ENCODE assay signal across 1 cellular context in the genomic region with DNA sequence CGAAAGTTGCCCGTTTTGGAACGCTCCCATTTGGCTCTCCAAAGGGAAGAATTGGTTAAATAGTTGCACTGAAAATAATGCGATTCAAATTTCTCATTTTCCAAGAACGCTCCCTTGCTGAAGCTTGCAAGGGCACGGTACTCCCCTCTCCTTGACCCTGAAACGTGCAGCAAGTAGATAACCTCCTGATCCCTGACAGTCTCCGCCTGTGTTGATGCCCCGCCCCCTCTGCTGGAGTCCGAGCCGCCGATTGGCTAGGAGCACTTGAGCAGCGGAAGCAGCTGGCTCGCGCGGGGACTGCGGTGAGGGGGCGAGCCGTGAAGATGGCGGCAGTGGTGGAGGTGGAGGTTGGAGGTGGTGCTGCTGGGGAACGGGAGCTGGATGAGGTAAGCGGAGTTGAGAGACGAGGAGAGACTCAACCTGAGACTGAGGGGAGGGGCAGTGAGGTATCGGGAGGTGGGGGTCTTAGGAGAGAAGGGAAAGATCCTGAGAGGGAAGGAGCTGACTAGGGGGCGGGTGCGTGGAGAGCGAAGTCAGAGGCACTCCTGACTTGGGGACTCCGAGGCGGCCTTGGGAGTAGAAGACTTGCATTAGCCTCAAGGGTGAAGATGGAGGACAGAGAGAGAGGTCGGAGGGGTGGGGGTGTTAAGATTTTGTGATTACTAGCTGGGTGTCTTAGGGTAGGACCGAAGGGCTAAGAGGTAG.
TF ChIP-seq lines count a peak whose summit lies in the region.

A gene (plus strand): TSS at position 308 of the 705 bp plus-strand sequence. CDS start 16 bp downstream, at position 324.

TF ChIP-seq in K562, 482 proteins besides CTCF, POLR2A, EP300 and RAD21 (continued from another document and continues in another):
- TF ChIP-seq, protein P1, sequence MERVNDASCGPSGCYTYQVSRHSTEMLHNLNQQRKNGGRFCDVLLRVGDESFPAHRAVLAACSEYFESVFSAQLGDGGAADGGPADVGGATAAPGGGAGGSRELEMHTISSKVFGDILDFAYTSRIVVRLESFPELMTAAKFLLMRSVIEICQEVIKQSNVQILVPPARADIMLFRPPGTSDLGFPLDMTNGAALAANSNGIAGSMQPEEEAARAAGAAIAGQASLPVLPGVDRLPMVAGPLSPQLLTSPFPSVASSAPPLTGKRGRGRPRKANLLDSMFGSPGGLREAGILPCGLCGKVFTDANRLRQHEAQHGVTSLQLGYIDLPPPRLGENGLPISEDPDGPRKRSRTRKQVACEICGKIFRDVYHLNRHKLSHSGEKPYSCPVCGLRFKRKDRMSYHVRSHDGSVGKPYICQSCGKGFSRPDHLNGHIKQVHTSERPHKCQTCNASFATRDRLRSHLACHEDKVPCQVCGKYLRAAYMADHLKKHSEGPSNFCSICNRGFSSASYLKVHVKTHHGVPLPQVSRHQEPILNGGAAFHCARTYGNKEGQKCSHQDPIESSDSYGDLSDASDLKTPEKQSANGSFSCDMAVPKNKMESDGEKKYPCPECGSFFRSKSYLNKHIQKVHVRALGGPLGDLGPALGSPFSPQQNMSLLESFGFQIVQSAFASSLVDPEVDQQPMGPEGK (CRISPR knock-in tag; IDR thresholded peaks at IDR 0.05; ENCODE audit: borderline replicate concordance) = no peak
- TF ChIP-seq ADNP (tag; IDR thresholded peaks at IDR 0.05) = no peak
- no peak for TF ChIP-seq TFAM (CRISPR knock-in tag; conservative IDR thresholded peaks at IDR 0.05)
- no peak for TF ChIP-seq ZNF445 (CRISPR knock-in tag; IDR thresholded peaks at IDR 0.05; ENCODE audit: low read depth)
- TF ChIP-seq CBFA2T3 (IDR thresholded peaks at IDR 0.05) = peak; percentile 35
- no peak for TF ChIP-seq MED1 (CRISPR knock-in tag; IDR thresholded peaks at IDR 0.05; ENCODE audit: borderline replicate concordance)
- no peak for TF ChIP-seq ZNF140 (CRISPR knock-in tag; IDR thresholded peaks at IDR 0.05)
- no peak for TF ChIP-seq SNRNP70 (optimal IDR thresholded peaks at IDR 0.05; ENCODE audit: low read depth, low read length)
- TF ChIP-seq TRIM24 (IDR thresholded peaks at IDR 0.05) = no peak
- TF ChIP-seq SRSF9 (IDR thresholded peaks at IDR 0.05; ENCODE audit: borderline replicate concordance, low read depth, low read length) = no peak
- TF ChIP-seq ETV5 (CRISPR knock-in tag; IDR thresholded peaks at IDR 0.05; ENCODE audit: low read depth) = no peak; the same call in 1 of the 2 replicates
- TF ChIP-seq, protein P2, sequence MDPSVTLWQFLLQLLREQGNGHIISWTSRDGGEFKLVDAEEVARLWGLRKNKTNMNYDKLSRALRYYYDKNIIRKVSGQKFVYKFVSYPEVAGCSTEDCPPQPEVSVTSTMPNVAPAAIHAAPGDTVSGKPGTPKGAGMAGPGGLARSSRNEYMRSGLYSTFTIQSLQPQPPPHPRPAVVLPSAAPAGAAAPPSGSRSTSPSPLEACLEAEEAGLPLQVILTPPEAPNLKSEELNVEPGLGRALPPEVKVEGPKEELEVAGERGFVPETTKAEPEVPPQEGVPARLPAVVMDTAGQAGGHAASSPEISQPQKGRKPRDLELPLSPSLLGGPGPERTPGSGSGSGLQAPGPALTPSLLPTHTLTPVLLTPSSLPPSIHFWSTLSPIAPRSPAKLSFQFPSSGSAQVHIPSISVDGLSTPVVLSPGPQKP (CRISPR knock-in tag; IDR thresholded peaks at IDR 0.05) = no peak
- TF ChIP-seq, protein P3, sequence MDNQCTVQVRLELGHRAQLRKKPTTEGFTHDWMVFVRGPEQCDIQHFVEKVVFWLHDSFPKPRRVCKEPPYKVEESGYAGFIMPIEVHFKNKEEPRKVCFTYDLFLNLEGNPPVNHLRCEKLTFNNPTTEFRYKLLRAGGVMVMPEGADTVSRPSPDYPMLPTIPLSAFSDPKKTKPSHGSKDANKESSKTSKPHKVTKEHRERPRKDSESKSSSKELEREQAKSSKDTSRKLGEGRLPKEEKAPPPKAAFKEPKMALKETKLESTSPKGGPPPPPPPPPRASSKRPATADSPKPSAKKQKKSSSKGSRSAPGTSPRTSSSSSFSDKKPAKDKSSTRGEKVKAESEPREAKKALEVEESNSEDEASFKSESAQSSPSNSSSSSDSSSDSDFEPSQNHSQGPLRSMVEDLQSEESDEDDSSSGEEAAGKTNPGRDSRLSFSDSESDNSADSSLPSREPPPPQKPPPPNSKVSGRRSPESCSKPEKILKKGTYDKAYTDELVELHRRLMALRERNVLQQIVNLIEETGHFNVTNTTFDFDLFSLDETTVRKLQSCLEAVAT (IDR thresholded peaks at IDR 0.05) = peak in 1 of 2 experiments; percentile 79; a peak in 1 of 4 replicates
- TF ChIP-seq SP2 (IDR thresholded peaks at IDR 0.05; ENCODE audit: extremely low read depth, low read depth, low read length, poor library complexity, severe bottlenecking) = peak; percentile 41
- peak; percentile 85 for TF ChIP-seq SAP30 (IDR thresholded peaks at IDR 0.05; ENCODE audit: borderline replicate concordance, insufficient read depth, low read depth, low read length, poor library complexity, severe bottlenecking)
- no peak for TF ChIP-seq MEF2D (tag; conservative IDR thresholded peaks at IDR 0.05; ENCODE audit: low read depth)
- TF ChIP-seq, protein P4, sequence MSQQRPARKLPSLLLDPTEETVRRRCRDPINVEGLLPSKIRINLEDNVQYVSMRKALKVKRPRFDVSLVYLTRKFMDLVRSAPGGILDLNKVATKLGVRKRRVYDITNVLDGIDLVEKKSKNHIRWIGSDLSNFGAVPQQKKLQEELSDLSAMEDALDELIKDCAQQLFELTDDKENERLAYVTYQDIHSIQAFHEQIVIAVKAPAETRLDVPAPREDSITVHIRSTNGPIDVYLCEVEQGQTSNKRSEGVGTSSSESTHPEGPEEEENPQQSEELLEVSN (IDR thresholded peaks at IDR 0.05; ENCODE audit: borderline replicate concordance in 1 of 2, extremely low read depth in 1 of 2, insufficient read depth in 1 of 2, insufficient read length in 1 of 2, low read depth in 1 of 2, low read length in 1 of 2, poor library complexity in 1 of 2, severe bottlenecking in 1 of 2) = peak in 1 of 2 experiments; percentile 30
- peak; percentile 37 to 99; a peak in 3 of 4 replicates for TF ChIP-seq HDAC1 (IDR thresholded peaks at IDR 0.05)
- TF ChIP-seq POLR2B (IDR thresholded peaks at IDR 0.05; ENCODE audit: low read depth, partially characterized antibody) = peak; percentile 97
- TF ChIP-seq SRSF1 (IDR thresholded peaks at IDR 0.05; ENCODE audit: low read depth, low read length) = no peak
- TF ChIP-seq MCM7 (IDR thresholded peaks at IDR 0.05) = no peak
- TF ChIP-seq RBM22 (IDR thresholded peaks at IDR 0.05; ENCODE audit: low read depth, low read length, poor library complexity, severe bottlenecking) = no peak
- TF ChIP-seq TAL1 (IDR thresholded peaks at IDR 0.05) = peak; percentile 44; the same call in 1 of the 2 replicates
- TF ChIP-seq TAF1 (IDR thresholded peaks at IDR 0.05; ENCODE audit: control insufficient read depth, extremely low read depth, insufficient read depth, low read length, severe bottlenecking) = peak; percentile 87
- peak; percentile 49; the same call in 1 of the 2 replicates for TF ChIP-seq CBFB (CRISPR knock-in tag; IDR thresholded peaks at IDR 0.05)
- TF ChIP-seq, protein P5, sequence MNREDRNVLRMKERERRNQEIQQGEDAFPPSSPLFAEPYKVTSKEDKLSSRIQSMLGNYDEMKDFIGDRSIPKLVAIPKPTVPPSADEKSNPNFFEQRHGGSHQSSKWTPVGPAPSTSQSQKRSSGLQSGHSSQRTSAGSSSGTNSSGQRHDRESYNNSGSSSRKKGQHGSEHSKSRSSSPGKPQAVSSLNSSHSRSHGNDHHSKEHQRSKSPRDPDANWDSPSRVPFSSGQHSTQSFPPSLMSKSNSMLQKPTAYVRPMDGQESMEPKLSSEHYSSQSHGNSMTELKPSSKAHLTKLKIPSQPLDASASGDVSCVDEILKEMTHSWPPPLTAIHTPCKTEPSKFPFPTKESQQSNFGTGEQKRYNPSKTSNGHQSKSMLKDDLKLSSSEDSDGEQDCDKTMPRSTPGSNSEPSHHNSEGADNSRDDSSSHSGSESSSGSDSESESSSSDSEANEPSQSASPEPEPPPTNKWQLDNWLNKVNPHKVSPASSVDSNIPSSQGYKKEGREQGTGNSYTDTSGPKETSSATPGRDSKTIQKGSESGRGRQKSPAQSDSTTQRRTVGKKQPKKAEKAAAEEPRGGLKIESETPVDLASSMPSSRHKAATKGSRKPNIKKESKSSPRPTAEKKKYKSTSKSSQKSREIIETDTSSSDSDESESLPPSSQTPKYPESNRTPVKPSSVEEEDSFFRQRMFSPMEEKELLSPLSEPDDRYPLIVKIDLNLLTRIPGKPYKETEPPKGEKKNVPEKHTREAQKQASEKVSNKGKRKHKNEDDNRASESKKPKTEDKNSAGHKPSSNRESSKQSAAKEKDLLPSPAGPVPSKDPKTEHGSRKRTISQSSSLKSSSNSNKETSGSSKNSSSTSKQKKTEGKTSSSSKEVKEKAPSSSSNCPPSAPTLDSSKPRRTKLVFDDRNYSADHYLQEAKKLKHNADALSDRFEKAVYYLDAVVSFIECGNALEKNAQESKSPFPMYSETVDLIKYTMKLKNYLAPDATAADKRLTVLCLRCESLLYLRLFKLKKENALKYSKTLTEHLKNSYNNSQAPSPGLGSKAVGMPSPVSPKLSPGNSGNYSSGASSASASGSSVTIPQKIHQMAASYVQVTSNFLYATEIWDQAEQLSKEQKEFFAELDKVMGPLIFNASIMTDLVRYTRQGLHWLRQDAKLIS (CRISPR knock-in tag; IDR thresholded peaks at IDR 0.05) = peak; percentile 18; the same call in 1 of the 2 replicates
- TF ChIP-seq NR4A1 (CRISPR knock-in tag; IDR thresholded peaks at IDR 0.05) = 0 out of 2 replicates have a peak, but pooled peaks have one; percentile 48
- TF ChIP-seq NR4A1 (tag; IDR thresholded peaks at IDR 0.05) = no peak
- TF ChIP-seq, protein P6, sequence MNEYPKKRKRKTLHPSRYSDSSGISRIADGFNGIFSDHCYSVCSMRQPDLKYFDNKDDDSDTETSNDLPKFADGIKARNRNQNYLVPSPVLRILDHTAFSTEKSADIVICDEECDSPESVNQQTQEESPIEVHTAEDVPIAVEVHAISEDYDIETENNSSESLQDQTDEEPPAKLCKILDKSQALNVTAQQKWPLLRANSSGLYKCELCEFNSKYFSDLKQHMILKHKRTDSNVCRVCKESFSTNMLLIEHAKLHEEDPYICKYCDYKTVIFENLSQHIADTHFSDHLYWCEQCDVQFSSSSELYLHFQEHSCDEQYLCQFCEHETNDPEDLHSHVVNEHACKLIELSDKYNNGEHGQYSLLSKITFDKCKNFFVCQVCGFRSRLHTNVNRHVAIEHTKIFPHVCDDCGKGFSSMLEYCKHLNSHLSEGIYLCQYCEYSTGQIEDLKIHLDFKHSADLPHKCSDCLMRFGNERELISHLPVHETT (CRISPR knock-in tag; conservative IDR thresholded peaks at IDR 0.05 in 1 of 2, IDR thresholded peaks at IDR 0.05 in 1 of 2) = peak in 1 of 2 experiments; percentile 42; a peak in 1 of 4 replicates
- TF ChIP-seq, protein P7, sequence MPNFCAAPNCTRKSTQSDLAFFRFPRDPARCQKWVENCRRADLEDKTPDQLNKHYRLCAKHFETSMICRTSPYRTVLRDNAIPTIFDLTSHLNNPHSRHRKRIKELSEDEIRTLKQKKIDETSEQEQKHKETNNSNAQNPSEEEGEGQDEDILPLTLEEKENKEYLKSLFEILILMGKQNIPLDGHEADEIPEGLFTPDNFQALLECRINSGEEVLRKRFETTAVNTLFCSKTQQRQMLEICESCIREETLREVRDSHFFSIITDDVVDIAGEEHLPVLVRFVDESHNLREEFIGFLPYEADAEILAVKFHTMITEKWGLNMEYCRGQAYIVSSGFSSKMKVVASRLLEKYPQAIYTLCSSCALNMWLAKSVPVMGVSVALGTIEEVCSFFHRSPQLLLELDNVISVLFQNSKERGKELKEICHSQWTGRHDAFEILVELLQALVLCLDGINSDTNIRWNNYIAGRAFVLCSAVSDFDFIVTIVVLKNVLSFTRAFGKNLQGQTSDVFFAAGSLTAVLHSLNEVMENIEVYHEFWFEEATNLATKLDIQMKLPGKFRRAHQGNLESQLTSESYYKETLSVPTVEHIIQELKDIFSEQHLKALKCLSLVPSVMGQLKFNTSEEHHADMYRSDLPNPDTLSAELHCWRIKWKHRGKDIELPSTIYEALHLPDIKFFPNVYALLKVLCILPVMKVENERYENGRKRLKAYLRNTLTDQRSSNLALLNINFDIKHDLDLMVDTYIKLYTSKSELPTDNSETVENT (CRISPR knock-in tag; IDR thresholded peaks at IDR 0.05) = peak; percentile 60; the same call in 1 of the 2 replicates
- peak; percentile 85 to 92 for TF ChIP-seq FOXK2 (conservative IDR thresholded peaks at IDR 0.05 in 1 of 2, IDR thresholded peaks at IDR 0.05 in 1 of 2; ENCODE audit: low read depth in 2 of 2)
- peak; percentile 44; the same call in 1 of the 2 replicates for TF ChIP-seq MXI1 (IDR thresholded peaks at IDR 0.05; ENCODE audit: low read depth, low read length)
- no peak for TF ChIP-seq ZNF707 (CRISPR knock-in tag; conservative IDR thresholded peaks at IDR 0.05)
- TF ChIP-seq, protein P8, sequence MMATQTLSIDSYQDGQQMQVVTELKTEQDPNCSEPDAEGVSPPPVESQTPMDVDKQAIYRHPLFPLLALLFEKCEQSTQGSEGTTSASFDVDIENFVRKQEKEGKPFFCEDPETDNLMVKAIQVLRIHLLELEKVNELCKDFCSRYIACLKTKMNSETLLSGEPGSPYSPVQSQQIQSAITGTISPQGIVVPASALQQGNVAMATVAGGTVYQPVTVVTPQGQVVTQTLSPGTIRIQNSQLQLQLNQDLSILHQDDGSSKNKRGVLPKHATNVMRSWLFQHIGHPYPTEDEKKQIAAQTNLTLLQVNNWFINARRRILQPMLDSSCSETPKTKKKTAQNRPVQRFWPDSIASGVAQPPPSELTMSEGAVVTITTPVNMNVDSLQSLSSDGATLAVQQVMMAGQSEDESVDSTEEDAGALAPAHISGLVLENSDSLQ (IDR thresholded peaks at IDR 0.05) = peak; percentile 76
- TF ChIP-seq, protein P9, sequence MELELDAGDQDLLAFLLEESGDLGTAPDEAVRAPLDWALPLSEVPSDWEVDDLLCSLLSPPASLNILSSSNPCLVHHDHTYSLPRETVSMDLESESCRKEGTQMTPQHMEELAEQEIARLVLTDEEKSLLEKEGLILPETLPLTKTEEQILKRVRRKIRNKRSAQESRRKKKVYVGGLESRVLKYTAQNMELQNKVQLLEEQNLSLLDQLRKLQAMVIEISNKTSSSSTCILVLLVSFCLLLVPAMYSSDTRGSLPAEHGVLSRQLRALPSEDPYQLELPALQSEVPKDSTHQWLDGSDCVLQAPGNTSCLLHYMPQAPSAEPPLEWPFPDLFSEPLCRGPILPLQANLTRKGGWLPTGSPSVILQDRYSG (tag; conservative IDR thresholded peaks at IDR 0.05; ENCODE audit: low read depth) = no peak
- peak; percentile 48 to 56; a peak in 3 of 4 replicates for TF ChIP-seq NRF1 (conservative IDR thresholded peaks at IDR 0.05 in 1 of 2, IDR thresholded peaks at IDR 0.05 in 1 of 2)
- no peak for TF ChIP-seq KLF6 (CRISPR knock-in tag; IDR thresholded peaks at IDR 0.05; ENCODE audit: borderline replicate concordance)
- no peak for TF ChIP-seq ZNF561 (CRISPR knock-in tag; conservative IDR thresholded peaks at IDR 0.05)
- 0 out of 2 replicates have a peak, but pooled peaks have one; percentile 16 for TF ChIP-seq ZNF384 (IDR thresholded peaks at IDR 0.05; ENCODE audit: low read depth, low read length)
- no peak for TF ChIP-seq BRD4 (IDR thresholded peaks at IDR 0.05)
- TF ChIP-seq ARID1B (IDR thresholded peaks at IDR 0.05) = peak; percentile 61
- TF ChIP-seq CXXC5 (CRISPR knock-in tag; IDR thresholded peaks at IDR 0.05) = peak; percentile 69
- no peak for TF ChIP-seq KLF10 (CRISPR knock-in tag; IDR thresholded peaks at IDR 0.05)
- TF ChIP-seq YY1 (IDR thresholded peaks at IDR 0.05; ENCODE audit: borderline replicate concordance in 1 of 3, control insufficient read depth in 1 of 3, extremely low read depth in 1 of 3, insufficient read depth in 3 of 3, insufficient read length in 1 of 3, insufficient replicate concordance in 2 of 3, low read depth in 1 of 3, low read length in 2 of 3) = peak; percentile 76 to 97 (median 90)
- TF ChIP-seq ZNF584 (CRISPR knock-in tag; IDR thresholded peaks at IDR 0.05; ENCODE audit: low read depth) = no peak
- TF ChIP-seq NFE2L1 (tag; IDR thresholded peaks at IDR 0.05; ENCODE audit: borderline replicate concordance, low read depth) = no peak
- TF ChIP-seq ARNT (IDR thresholded peaks at IDR 0.05) = peak in 1 of 2 experiments; percentile 89; a peak in 2 of 4 replicates
